In the genomic region with DNA sequence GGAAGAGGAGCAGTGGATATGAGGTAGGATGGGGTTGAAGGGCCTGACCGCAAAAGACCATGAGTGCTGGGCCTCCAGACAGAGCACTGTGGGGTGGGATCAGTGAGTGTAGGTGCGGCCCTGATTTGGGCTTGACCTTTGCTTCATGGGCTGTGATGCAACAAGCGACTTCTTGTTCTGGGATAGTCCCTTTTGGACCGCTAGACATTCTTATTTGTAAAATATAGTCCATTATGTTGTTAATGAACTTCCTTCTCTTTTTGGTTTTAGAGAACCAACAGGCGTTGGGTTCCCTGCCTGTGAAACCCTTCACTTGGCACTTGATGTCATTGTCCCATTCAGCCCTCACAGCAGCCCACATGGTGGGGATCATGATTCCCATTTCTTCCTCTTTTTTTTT, we compare ENCODE assay signal across 20 cellular contexts. TPM values are rescaled to one million over a fixed set of nuclear protein-coding genes. Genes with fewer than 3 reads are reported as not detected.
"Had no signal": no experiment of that assay in that cellular context is flagged by ENCODE, and none has a peak within 500 bp of the region (broad histone marks: within the 10 kb centered on the region; RNA-seq: fewer than 3 reads in every experiment).

No MANE protein-coding gene starts in this region.

- H3K27ac ChIP-seq: esophagus squamous epithelium, neural progenitor cell, parathyroid adenoma, prostate gland, right atrium auricular region, sigmoid colon, testis, tibial artery had no signal

- ATAC-seq: effector memory CD8-positive, alpha-beta T cell; mucosa of descending colon; stimulated activated memory B cell treated with anti-CD40 and anti-IgM and Interleukin-4, amounts not matched to agents 10 μg/mL and 1 μg/mL and 100 μg/mL, for 72 hours; stimulated activated naive CD8-positive, alpha-beta T cell treated with anti-CD3 and anti-CD28 coated beads, Interleukin-15, Interleukin-2, amounts not matched to agents 100 U/mL and 50 U/mL, for 24 hours had no signal

- H3K4me1 ChIP-seq: esophagus squamous epithelium, parathyroid adenoma, prostate gland, right atrium auricular region, sigmoid colon, testis, tibial artery had no signal

- H3K36me3 ChIP-seq: esophagus squamous epithelium, neural progenitor cell, prostate gland, right atrium auricular region, sigmoid colon, tibial artery had no signal

- H3K9me3 ChIP-seq: esophagus squamous epithelium, mucosa of descending colon, prostate gland, right atrium auricular region, sigmoid colon, testis, tibial artery had no signal

- H3K27me3 ChIP-seq: neural progenitor cell, right atrium auricular region, sigmoid colon, testis had no signal

- H3K4me3 ChIP-seq: esophagus squamous epithelium, lung, mucosa of descending colon, neural progenitor cell, prostate gland, right atrium auricular region, sigmoid colon, testis, tibial artery had no signal

- DNase-seq: cortex of kidney; effector memory CD8-positive, alpha-beta T cell; erythroblast; esophagus squamous epithelium; mucosa of descending colon; naive B cell; sigmoid colon; stimulated activated CD4-positive, alpha-beta T cell treated with anti-CD3 and anti-CD28 coated beads, Interleukin-2, amount 100 ng/mL, for 24 hours; stimulated activated CD4-positive, alpha-beta T cell treated with anti-CD3 and anti-CD28 coated beads, Interleukin-4, amount 100 ng/mL, for 24 hours; stimulated activated naive CD8-positive, alpha-beta T cell treated with anti-CD3 and anti-CD28 coated beads, Interleukin-15, Interleukin-2, amounts not matched to agents 100 U/mL and 50 U/mL, for 24 hours; substantia nigra; testis; tibial artery had no signal

RNA-seq across cellular contexts. Expression of a gene that starts 15.8 kb away (rescaled TPM):
- total RNA-seq: dermis microvascular lymphatic vessel endothelial cell, esophagus squamous epithelium, mucosa of descending colon, sigmoid colon had no signal
